In the genomic region with DNA sequence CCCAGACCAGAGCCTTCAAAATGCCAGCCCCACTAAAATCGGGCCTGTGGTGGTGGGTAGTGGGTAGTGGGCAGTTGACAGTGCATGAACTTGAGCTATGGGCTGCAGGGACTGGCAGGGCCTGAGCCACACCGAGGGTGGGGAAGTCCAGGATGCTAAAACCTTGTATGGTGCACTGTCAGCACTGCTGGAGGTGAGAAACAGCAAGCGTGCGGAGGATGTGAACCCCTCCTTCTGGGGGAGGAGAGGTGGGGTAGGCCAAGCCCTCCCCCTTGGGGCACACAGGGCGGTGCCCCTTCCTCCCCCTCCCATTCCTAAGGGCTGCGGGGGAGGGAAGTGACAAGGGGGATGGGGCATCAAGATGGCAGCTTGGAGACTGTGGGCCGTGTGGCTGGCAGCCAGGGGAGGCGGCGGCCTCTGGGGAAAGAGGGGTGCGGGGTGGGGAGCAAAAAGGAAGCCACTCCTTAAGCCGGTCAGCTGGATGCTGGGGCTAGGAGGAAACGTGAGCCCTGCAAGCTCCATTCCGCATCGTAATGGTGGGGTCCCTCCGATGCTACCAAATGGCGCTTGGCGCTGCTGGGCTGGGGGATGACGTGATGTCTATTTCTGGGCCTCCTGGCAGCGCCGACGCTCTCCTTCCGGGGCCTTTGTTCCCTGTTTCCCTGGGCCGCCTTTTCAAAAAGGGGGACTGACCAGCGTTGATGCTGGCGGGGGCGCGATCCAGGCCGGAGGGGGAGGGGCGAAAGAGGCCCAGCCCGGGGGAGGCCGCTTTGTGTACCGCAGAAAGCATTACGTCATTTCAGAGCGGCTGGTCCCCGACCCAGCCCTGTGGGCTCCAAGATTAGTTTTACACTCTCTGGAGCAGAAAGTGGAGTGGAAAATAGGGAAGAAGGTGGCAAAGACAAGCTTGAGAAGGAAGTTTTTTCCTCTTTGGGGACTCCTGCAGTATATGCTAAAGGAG, we compare ENCODE assay signal across 1 cellular context.
TF ChIP-seq lines count a peak whose summit lies in the region.

No MANE protein-coding gene starts in this region.

TF ChIP-seq in HEK293, 187 proteins besides CTCF, POLR2A, EP300 and RAD21 (continued from another document and continues in another):
- TF ChIP-seq KLF10 (tag by site-specific recombination; IDR thresholded peaks at IDR 0.05) (peak; percentile 85), ZNF514 (tag by site-specific recombination; IDR thresholded peaks at IDR 0.05) (no peak), SCRT2 (tag by site-specific recombination; IDR thresholded peaks at IDR 0.05) (no peak), ZNF830 (tag by site-specific recombination; IDR thresholded peaks at IDR 0.05; ENCODE audit: low read depth) (no peak), ZNF221 (tag by site-specific recombination; IDR thresholded peaks at IDR 0.05; ENCODE audit: borderline replicate concordance) (no peak), ZNF768 (tag by site-specific recombination; IDR thresholded peaks at IDR 0.05) (no peak), ZNF76 (tag by site-specific recombination; IDR thresholded peaks at IDR 0.05; ENCODE audit: borderline replicate concordance, low read depth) (peak; percentile 36; the same call in 1 of the 2 replicates), ZNF48 (tag by site-specific recombination; IDR thresholded peaks at IDR 0.05) (no peak), ZNF211 (tag by site-specific recombination; IDR thresholded peaks at IDR 0.05; ENCODE audit: low read depth) (no peak), EGR2 (tag by site-specific recombination; IDR thresholded peaks at IDR 0.05; ENCODE audit: low read depth) (peak; percentile 81), ZNF776 (tag by site-specific recombination; IDR thresholded peaks at IDR 0.05; ENCODE audit: borderline replicate concordance) (no peak), ZNF521 (tag by site-specific recombination; IDR thresholded peaks at IDR 0.05) (no peak), ZNF747 (tag by site-specific recombination; IDR thresholded peaks at IDR 0.05) (no peak), WT1 (tag by site-specific recombination; IDR thresholded peaks at IDR 0.05) (no peak), KLF16 (tag by site-specific recombination; IDR thresholded peaks at IDR 0.05) (peak; percentile 67), YY1 (tag by site-specific recombination; IDR thresholded peaks at IDR 0.05) (peak; percentile 84; the same call in 1 of the 2 replicates), ZNF658 (tag by site-specific recombination; IDR thresholded peaks at IDR 0.05) (no peak), ZNF660 (tag by site-specific recombination; IDR thresholded peaks at IDR 0.05) (peak; percentile 69), ELK4 (IDR thresholded peaks at IDR 0.05; ENCODE audit: borderline replicate concordance, low read depth, low read length) (no peak), ZSCAN4 (tag by site-specific recombination; IDR thresholded peaks at IDR 0.05) (no peak), ZNF138 (tag by site-specific recombination; IDR thresholded peaks at IDR 0.05; ENCODE audit: borderline replicate concordance) (no peak), BCL6B (tag by site-specific recombination; IDR thresholded peaks at IDR 0.05) (no peak), ZNF423 (tag by site-specific recombination; IDR thresholded peaks at IDR 0.05) (0 out of 2 replicates have a peak, but pooled peaks have one; percentile 34), MZF1 (tag by site-specific recombination; IDR thresholded peaks at IDR 0.05; ENCODE audit: borderline replicate concordance) (peak; percentile 56; the same call in 1 of the 2 replicates), KLF9 (tag by site-specific recombination; IDR thresholded peaks at IDR 0.05; ENCODE audit: low read depth) (peak; percentile 45; the same call in 1 of the 2 replicates), GLIS2 (tag by site-specific recombination; IDR thresholded peaks at IDR 0.05) (peak; percentile 92), REPIN1 (tag by site-specific recombination; IDR thresholded peaks at IDR 0.05; ENCODE audit: low read depth) (no peak), SP7 (tag by site-specific recombination; IDR thresholded peaks at IDR 0.05) (peak; percentile 80; the same call in 1 of the 2 replicates), TRIM28 (IDR thresholded peaks at IDR 0.05; ENCODE audit: borderline replicate concordance, low read length) (no peak), ZNF645 (tag by site-specific recombination; IDR thresholded peaks at IDR 0.05) (no peak), ZNF596 (tag by site-specific recombination; IDR thresholded peaks at IDR 0.05) (no peak), ZIC2 (tag by site-specific recombination; IDR thresholded peaks at IDR 0.05) (peak; percentile 3; the same call in 1 of the 2 replicates), ZNF555 (tag by site-specific recombination; conservative IDR thresholded peaks at IDR 0.05) (no peak), ZNF175 (tag by site-specific recombination; IDR thresholded peaks at IDR 0.05) (no peak), ZFP69B (tag by site-specific recombination; IDR thresholded peaks at IDR 0.05) (peak; percentile 87), ZNF473 (tag by site-specific recombination; IDR thresholded peaks at IDR 0.05) (no peak), ZNF2 (tag by site-specific recombination; IDR thresholded peaks at IDR 0.05) (no peak), ZNF133 (tag by site-specific recombination; IDR thresholded peaks at IDR 0.05) (no peak), OVOL3 (tag by site-specific recombination; IDR thresholded peaks at IDR 0.05) (no peak), ZFP3 (tag by site-specific recombination; IDR thresholded peaks at IDR 0.05; ENCODE audit: low read depth) (no peak), HOXC10 (CRISPR knock-in tag; IDR thresholded peaks at IDR 0.05) (no peak), HOXD13 (CRISPR knock-in tag; IDR thresholded peaks at IDR 0.05; ENCODE audit: borderline replicate concordance) (no peak), ZBTB48 (tag by site-specific recombination; IDR thresholded peaks at IDR 0.05) (no peak), ZNF266 (tag by site-specific recombination; IDR thresholded peaks at IDR 0.05; ENCODE audit: low read depth) (no peak), BCL11A (tag by site-specific recombination; IDR thresholded peaks at IDR 0.05; ENCODE audit: low read depth) (peak; percentile 63; the same call in 1 of the 2 replicates), ZNF549 (tag by site-specific recombination; IDR thresholded peaks at IDR 0.05) (no peak), ZNF174 (tag by site-specific recombination; IDR thresholded peaks at IDR 0.05) (no peak), ZNF155 (tag by site-specific recombination; IDR thresholded peaks at IDR 0.05) (no peak)
- TF ChIP-seq, protein P1, sequence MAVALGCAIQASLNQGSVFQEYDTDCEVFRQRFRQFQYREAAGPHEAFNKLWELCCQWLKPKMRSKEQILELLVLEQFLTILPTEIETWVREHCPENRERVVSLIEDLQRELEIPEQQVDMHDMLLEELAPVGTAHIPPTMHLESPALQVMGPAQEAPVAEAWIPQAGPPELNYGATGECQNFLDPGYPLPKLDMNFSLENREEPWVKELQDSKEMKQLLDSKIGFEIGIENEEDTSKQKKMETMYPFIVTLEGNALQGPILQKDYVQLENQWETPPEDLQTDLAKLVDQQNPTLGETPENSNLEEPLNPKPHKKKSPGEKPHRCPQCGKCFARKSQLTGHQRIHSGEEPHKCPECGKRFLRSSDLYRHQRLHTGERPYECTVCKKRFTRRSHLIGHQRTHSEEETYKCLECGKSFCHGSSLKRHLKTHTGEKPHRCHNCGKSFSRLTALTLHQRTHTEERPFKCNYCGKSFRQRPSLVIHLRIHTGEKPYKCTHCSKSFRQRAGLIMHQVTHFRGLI (tag by site-specific recombination; IDR thresholded peaks at IDR 0.05) = peak; percentile 89
- TF ChIP-seq, protein P2, sequence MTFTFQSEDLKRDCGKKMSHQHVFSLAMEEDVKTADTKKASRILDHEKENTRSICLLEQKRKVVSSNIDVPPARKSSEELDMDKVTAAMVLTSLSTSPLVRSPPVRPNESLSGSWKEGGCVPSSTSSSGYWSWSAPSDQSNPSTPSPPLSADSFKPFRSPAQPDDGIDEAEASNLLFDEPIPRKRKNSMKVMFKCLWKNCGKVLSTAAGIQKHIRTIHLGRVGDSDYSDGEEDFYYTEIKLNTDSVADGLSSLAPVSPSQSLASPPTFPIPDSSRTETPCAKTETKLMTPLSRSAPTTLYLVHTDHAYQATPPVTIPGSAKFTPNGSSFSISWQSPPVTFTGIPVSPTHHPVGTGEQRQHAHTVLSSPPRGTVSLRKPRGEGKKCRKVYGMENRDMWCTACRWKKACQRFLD (tag by site-specific recombination; IDR thresholded peaks at IDR 0.05) = no peak
- TF ChIP-seq, protein P3, sequence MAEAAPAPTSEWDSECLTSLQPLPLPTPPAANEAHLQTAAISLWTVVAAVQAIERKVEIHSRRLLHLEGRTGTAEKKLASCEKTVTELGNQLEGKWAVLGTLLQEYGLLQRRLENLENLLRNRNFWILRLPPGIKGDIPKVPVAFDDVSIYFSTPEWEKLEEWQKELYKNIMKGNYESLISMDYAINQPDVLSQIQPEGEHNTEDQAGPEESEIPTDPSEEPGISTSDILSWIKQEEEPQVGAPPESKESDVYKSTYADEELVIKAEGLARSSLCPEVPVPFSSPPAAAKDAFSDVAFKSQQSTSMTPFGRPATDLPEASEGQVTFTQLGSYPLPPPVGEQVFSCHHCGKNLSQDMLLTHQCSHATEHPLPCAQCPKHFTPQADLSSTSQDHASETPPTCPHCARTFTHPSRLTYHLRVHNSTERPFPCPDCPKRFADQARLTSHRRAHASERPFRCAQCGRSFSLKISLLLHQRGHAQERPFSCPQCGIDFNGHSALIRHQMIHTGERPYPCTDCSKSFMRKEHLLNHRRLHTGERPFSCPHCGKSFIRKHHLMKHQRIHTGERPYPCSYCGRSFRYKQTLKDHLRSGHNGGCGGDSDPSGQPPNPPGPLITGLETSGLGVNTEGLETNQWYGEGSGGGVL (tag by site-specific recombination; IDR thresholded peaks at IDR 0.05) = peak; percentile 95
- TF ChIP-seq, protein P4, sequence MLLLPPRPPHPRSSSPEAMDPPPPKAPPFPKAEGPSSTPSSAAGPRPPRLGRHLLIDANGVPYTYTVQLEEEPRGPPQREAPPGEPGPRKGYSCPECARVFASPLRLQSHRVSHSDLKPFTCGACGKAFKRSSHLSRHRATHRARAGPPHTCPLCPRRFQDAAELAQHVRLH (tag by site-specific recombination; IDR thresholded peaks at IDR 0.05) = peak; percentile 26; the same call in 1 of the 2 replicates
- TF ChIP-seq, protein P5, sequence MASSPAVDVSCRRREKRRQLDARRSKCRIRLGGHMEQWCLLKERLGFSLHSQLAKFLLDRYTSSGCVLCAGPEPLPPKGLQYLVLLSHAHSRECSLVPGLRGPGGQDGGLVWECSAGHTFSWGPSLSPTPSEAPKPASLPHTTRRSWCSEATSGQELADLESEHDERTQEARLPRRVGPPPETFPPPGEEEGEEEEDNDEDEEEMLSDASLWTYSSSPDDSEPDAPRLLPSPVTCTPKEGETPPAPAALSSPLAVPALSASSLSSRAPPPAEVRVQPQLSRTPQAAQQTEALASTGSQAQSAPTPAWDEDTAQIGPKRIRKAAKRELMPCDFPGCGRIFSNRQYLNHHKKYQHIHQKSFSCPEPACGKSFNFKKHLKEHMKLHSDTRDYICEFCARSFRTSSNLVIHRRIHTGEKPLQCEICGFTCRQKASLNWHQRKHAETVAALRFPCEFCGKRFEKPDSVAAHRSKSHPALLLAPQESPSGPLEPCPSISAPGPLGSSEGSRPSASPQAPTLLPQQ (tag by site-specific recombination; IDR thresholded peaks at IDR 0.05) = peak; percentile 93
- TF ChIP-seq, protein P6, sequence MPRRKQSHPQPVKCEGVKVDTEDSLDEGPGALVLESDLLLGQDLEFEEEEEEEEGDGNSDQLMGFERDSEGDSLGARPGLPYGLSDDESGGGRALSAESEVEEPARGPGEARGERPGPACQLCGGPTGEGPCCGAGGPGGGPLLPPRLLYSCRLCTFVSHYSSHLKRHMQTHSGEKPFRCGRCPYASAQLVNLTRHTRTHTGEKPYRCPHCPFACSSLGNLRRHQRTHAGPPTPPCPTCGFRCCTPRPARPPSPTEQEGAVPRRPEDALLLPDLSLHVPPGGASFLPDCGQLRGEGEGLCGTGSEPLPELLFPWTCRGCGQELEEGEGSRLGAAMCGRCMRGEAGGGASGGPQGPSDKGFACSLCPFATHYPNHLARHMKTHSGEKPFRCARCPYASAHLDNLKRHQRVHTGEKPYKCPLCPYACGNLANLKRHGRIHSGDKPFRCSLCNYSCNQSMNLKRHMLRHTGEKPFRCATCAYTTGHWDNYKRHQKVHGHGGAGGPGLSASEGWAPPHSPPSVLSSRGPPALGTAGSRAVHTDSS (tag by site-specific recombination; IDR thresholded peaks at IDR 0.05) = no peak
